8 cellular contexts compared by ENCODE assay signal in genomic region chr3:12663311-12663935, GRCh38. TPM values are rescaled to one million over a fixed set of nuclear protein-coding genes. Genes with fewer than 3 reads are reported as not detected.
A peak's percentile ranks its signal among the peaks of the same experiment; 100 is the strongest.
DNase-seq lines count a peak whose midpoint lies in the region; ATAC-seq and TF ChIP-seq lines count a peak whose summit lies in the region.

No MANE protein-coding gene starts in this region.

- H3K27me3 Mint-ChIP-seq in activated naive CD8-positive, alpha-beta T cell treated with anti-CD3 and anti-CD28 coated beads, Interleukin-2, amount 10 ng/mL, durations not matched to agents 7 days and 5 days, result no peaks in the 10 kb centered on the region

- ATAC-seq in activated naive CD8-positive, alpha-beta T cell treated with anti-CD3 and anti-CD28 coated beads, Interleukin-2, amount 10 ng/mL, durations not matched to agents 7 days and 5 days (ENCODE audit: low read depth), result peak; percentile 55
- peak; percentile 2 to 63 (median 51) for ATAC-seq in heart left ventricle

- H3K4me3 ChIP-seq in H7 (ENCODE audit: insufficient read depth, low read depth, low read length), result peak overlapping the region; percentile 90
- H3K4me3 ChIP-seq in MG63, result peak overlapping the region; percentile 85
- peak overlapping the region; percentile 69 to 100 (median 92) for H3K4me3 ChIP-seq in heart left ventricle
- peak overlapping the region; percentile 97 for H3K4me3 ChIP-seq in trophoblast cell (ENCODE audit: low read depth, low read length)

- H3K27ac Mint-ChIP-seq in activated naive CD8-positive, alpha-beta T cell treated with anti-CD3 and anti-CD28 coated beads, Interleukin-2, amount 10 ng/mL, durations not matched to agents 7 days and 5 days, result peak overlapping the region; percentile 98

- H2AK5ac ChIP-seq in trophoblast cell (ENCODE audit: low read length), result peak overlapping the region; percentile 91

- 1 to 3% (median 1%) methylated on average over 13 to 48 of the region's 48 CpGs for WGBS in heart left ventricle, 4 donors
- no CpG with 5 or more reads among the region's 48 CpGs for WGBS in trophoblast cell (ENCODE audit: extremely low coverage, insufficient coverage, insufficient read length)

- peak overlapping the region; percentile 74 for H3K18ac ChIP-seq in trophoblast cell (ENCODE audit: low read length)

- no peaks in the 10 kb centered on the region for H3K9me3 Mint-ChIP-seq in activated naive CD8-positive, alpha-beta T cell treated with anti-CD3 and anti-CD28 coated beads, Interleukin-2, amount 10 ng/mL, durations not matched to agents 7 days and 5 days

- peak overlapping the region; percentile 12 for H2BK12ac ChIP-seq in trophoblast cell (ENCODE audit: low read length)

- H4K12ac ChIP-seq in trophoblast cell (ENCODE audit: low read depth, low read length), result peak overlapping the region; percentile 99

- H4K91ac ChIP-seq in trophoblast cell (ENCODE audit: low read depth, low read length), result peak overlapping the region; percentile 91

- TF ChIP-seq CTCF in heart left ventricle (IDR thresholded peaks at IDR 0.05), result peak in 1 of 12 donors; percentile 4

- H3K27ac ChIP-seq in heart left ventricle, result peak overlapping the region; percentile 96 to 100 (median 100)
- H3K27ac ChIP-seq in trophoblast cell (ENCODE audit: low read depth, low read length), result peak overlapping the region; percentile 98

- peak overlapping the region; percentile 97 for H3K9ac ChIP-seq in trophoblast cell (ENCODE audit: low read length)

- no peaks in the 10 kb centered on the region for H3K9me3 ChIP-seq in MG63
- H3K9me3 ChIP-seq in heart left ventricle, result no peaks in the 10 kb centered on the region
- no peaks in the 10 kb centered on the region for H3K9me3 ChIP-seq in trophoblast cell (ENCODE audit: insufficient read depth, low read depth, low read length)

- peak overlapping the region; percentile 96 for H3K14ac ChIP-seq in trophoblast cell (ENCODE audit: low read length)

- H3K4me1 Mint-ChIP-seq in activated naive CD8-positive, alpha-beta T cell treated with anti-CD3 and anti-CD28 coated beads, Interleukin-2, amount 10 ng/mL, durations not matched to agents 7 days and 5 days, result peaks cover 19% of the 10 kb centered on the region

- no peak for TF ChIP-seq POLR2A in heart left ventricle (IDR thresholded peaks at IDR 0.05)

- peak overlapping the region; percentile 99 for H3K4ac ChIP-seq in trophoblast cell (ENCODE audit: low read depth, low read length)

- H3K4me3 Mint-ChIP-seq in activated naive CD8-positive, alpha-beta T cell treated with anti-CD3 and anti-CD28 coated beads, Interleukin-2, amount 10 ng/mL, durations not matched to agents 7 days and 5 days, result peak overlapping the region; percentile 93

- H3K36me3 ChIP-seq in H7 (replicated peaks; ENCODE audit: control insufficient read depth, insufficient read depth, low read length) (no peaks in the 10 kb centered on the region), MG63 (no peaks in the 10 kb centered on the region; the same call in 1 of the 2 replicates), heart left ventricle (no peaks in the 10 kb centered on the region), trophoblast cell (ENCODE audit: control insufficient read depth in 1 of 2, insufficient read depth in 2 of 2, low read length in 2 of 2) (no peaks in the 10 kb centered on the region)

- peak overlapping the region; percentile 97 for H2AFZ ChIP-seq in trophoblast cell (ENCODE audit: insufficient read depth, low read length, poor library complexity)

- POLR2A ChIA-PET in activated naive CD8-positive, alpha-beta T cell treated with anti-CD3 and anti-CD28 coated beads, Interleukin-2, amount 10 ng/mL, durations not matched to agents 7 days and 5 days (lab: Charles Lee), result interaction anchor here (0.8 to 2.1 kb wide), 9 partner anchors 12 to 1515 kb away, joined by 3 to 9 read pairs (median 4); partner anchors contain the start of genes MKRN2, RPL32, TSEN2 and XPC

- peaks cover 32% of the 10 kb centered on the region for H3K79me2 ChIP-seq in trophoblast cell (ENCODE audit: control insufficient read depth, insufficient read depth, low read length, poor library complexity)

- DNase-seq in NCI-H1092 treated with DMSO at 0.1 percent for 48 hours (lab: John Stamatoyannopoulos, UW), result peak; percentile 45
- no peak for DNase-seq in NCI-H1092 (lab: John Stamatoyannopoulos, UW)
- peak; percentile 83 for DNase-seq in H7
- peak; percentile 48 for DNase-seq in MG63
- no peak for DNase-seq in activated naive CD8-positive, alpha-beta T cell treated with anti-CD3 and anti-CD28 coated beads, Interleukin-2, amount 10 ng/mL, durations not matched to agents 7 days and 5 days
- peak; percentile 49 to 79 (median 52) for DNase-seq in heart left ventricle
- peak; percentile 29 to 58 for DNase-seq in trophoblast cell
- no peak for DNase-seq in SKM-1 (lab: John Stamatoyannopoulos, UW; ENCODE audit: unreplicated experiment)

- peak overlapping the region; percentile 99 for H4K8ac ChIP-seq in trophoblast cell (ENCODE audit: low read depth, low read length)

- peak overlapping the region; percentile 95 for H2BK120ac ChIP-seq in trophoblast cell (ENCODE audit: insufficient read depth, low read length, poor library complexity)

- peaks cover 17% of the 10 kb centered on the region for H3K79me1 ChIP-seq in trophoblast cell (ENCODE audit: low read length)

- peak overlapping the region; percentile 98 for H2BK5ac ChIP-seq in trophoblast cell (ENCODE audit: low read depth, low read length, poor library complexity)

- H3K4me1 ChIP-seq in heart left ventricle (peaks cover 0 to 50% (median 37%) of the 10 kb centered on the region in 12 donors), trophoblast cell (ENCODE audit: control insufficient read depth in 1 of 2, insufficient read depth in 2 of 2, low read length in 2 of 2) (peaks cover 2 to 3% of the 10 kb centered on the region in 2 experiments)

- H3K27me3 ChIP-seq in H7 (ENCODE audit: control insufficient read depth, insufficient read depth, low read length) (no peaks in the 10 kb centered on the region), MG63 (no peaks in the 10 kb centered on the region), heart left ventricle (no peaks in the 10 kb centered on the region), trophoblast cell (ENCODE audit: insufficient read depth, low read length) (no peaks in the 10 kb centered on the region)

- H3K4me2 ChIP-seq in trophoblast cell (ENCODE audit: low read length), result peak overlapping the region; percentile 73

- H3K36me3 Mint-ChIP-seq in activated naive CD8-positive, alpha-beta T cell treated with anti-CD3 and anti-CD28 coated beads, Interleukin-2, amount 10 ng/mL, durations not matched to agents 7 days and 5 days, result peaks cover 4% of the 10 kb centered on the region

- intact Hi-C loops in heart left ventricle (cut with DNase I), result loop anchor here in 7 of 10 donors (2.0 to 10.0 kb wide), 9 partner anchors 36 to 179 kb away; partner anchors contain the start of genes MKRN2 (in 5 of the 7), CAND2 (in 1 of the 7) and TSEN2 (in 1 of the 7)

- H3K23ac ChIP-seq in trophoblast cell (ENCODE audit: low read length), result no peak overlapping the region

RNA-seq across cellular contexts. Expression of gene RAF1, which starts 0.5 kb away (rescaled TPM):
- total RNA-seq in H7 (2014; rRNA removed; shearing (Covaris generic)), result 158 and 164 TPM in 2 replicates
- 62.0 and 96.8 TPM in 2 replicates for total RNA-seq in MG63 (2014; rRNA removed; shearing (Covaris generic); ENCODE audit: low replicate concordance)
- total RNA-seq in activated naive CD8-positive, alpha-beta T cell treated with anti-CD3 and anti-CD28 coated beads, Interleukin-2, amount 10 ng/mL, durations not matched to agents 7 days and 5 days, result 10 to 100 TPM; 95.8 to 97.6 TPM
- 100 to 1,000 TPM in 8 of 9 donors, 10 to 100 TPM in 1; 99.2 to 197 (median 135) TPM for total RNA-seq in heart left ventricle
- polyA plus RNA-seq in heart left ventricle, result 100 to 1,000 TPM in 1 of 2 donors, 10 to 100 TPM in 1; 62.7 to 159 TPM
- 56.2 and 59.5 TPM in 2 replicates for polyA plus RNA-seq in trophoblast cell (2013)

Comparison
In these comparisons a context has a peak if more than half of its experiments do, and no peak if none do; other contexts are left out.
1. DNase-seq: peak in NCI-H1092 treated with DMSO at 0.1 percent for 48 hours (single experiment), H7 (single experiment), MG63 (single experiment), heart left ventricle (5 of 5) and trophoblast cell (2 of 2); none in NCI-H1092 (single experiment), activated naive CD8-positive, alpha-beta T cell treated with anti-CD3 and anti-CD28 coated beads, Interleukin-2, amount 10 ng/mL, durations not matched to agents 7 days and 5 days (single experiment) and SKM-1 (single experiment).
2. Peak in every context shown above with its lines, with median percentiles within 50 percentile points of each other: H3K4me3 ChIP-seq.